8 cellular contexts compared by ENCODE assay signal in genomic region chr3:3998140-3998977, GRCh38.
DNase-seq lines count a peak whose midpoint lies in the region; ATAC-seq and TF ChIP-seq lines count a peak whose summit lies in the region.

No MANE protein-coding gene starts in this region.

- H3K27me3 ChIP-seq in WERI-Rb-1 (ENCODE audit: insufficient read depth, low read depth, severe bottlenecking) (no peaks in the 10 kb centered on the region), tibial artery (no peaks in the 10 kb centered on the region)

- ATAC-seq in HG03469 (IDR thresholded peaks at IDR 0.05; ENCODE audit: unreplicated experiment), result no peak

- H3K36me3 ChIP-seq in WERI-Rb-1, result no peaks in the 10 kb centered on the region
- no peaks in the 10 kb centered on the region for H3K36me3 ChIP-seq in tibial artery

- H3K4me3 ChIP-seq in HFF-Myc (replicated peaks; ENCODE audit: low read depth, low read length), result no peak overlapping the region
- no peak overlapping the region for H3K4me3 ChIP-seq in WERI-Rb-1 (ENCODE audit: low read depth, low read length)
- no peak overlapping the region for H3K4me3 ChIP-seq in tibial artery

- TF ChIP-seq CTCF in GM12873 (IDR thresholded peaks at IDR 0.05; ENCODE audit: insufficient read depth, low read depth, low read length, missing control alignments), result peak; percentile 75
- peak; percentile 13 for TF ChIP-seq CTCF in HFF-Myc (IDR thresholded peaks at IDR 0.05; ENCODE audit: low read depth, low read length, missing control alignments)
- peak; percentile 70 for TF ChIP-seq CTCF in WERI-Rb-1 (IDR thresholded peaks at IDR 0.05; ENCODE audit: low read depth, low read length)
- TF ChIP-seq CTCF in tibial artery (IDR thresholded peaks at IDR 0.05), result peak in 1 of 2 experiments; percentile 28

- H3K9me3 ChIP-seq in WERI-Rb-1 (ENCODE audit: severe bottlenecking), result no peaks in the 10 kb centered on the region
- H3K9me3 ChIP-seq in tibial artery, result peaks cover 0 to 11% (median 3%) of the 10 kb centered on the region in 3 donors

- intact Hi-C loops in tibial artery (cut with DNase I; ENCODE audit: low total_unique reads), result no loop called here

- DNase-seq in AML-193 (lab: John Stamatoyannopoulos, UW), result peak; percentile 59 to 71
- DNase-seq in HFF-Myc (ENCODE audit: extremely low read depth, low read depth), result no peak
- peak; percentile 54 for DNase-seq in MV-4-11 (lab: John Stamatoyannopoulos, UW)
- DNase-seq in WERI-Rb-1, result peak; percentile 57
- peak; percentile 31 for DNase-seq in iris pigment epithelial cell (ENCODE audit: low read depth)
- no peak for DNase-seq in tibial artery

- no peak overlapping the region for H3K27ac ChIP-seq in WERI-Rb-1
- H3K27ac ChIP-seq in tibial artery, result no peak overlapping the region

- no peaks in the 10 kb centered on the region for H3K4me1 ChIP-seq in tibial artery

Comparison
In these comparisons a context has a peak if more than half of its experiments do, and no peak if none do; other contexts are left out.
1. DNase-seq: peak in AML-193 (2 of 2), MV-4-11 (single experiment), WERI-Rb-1 (single experiment) and iris pigment epithelial cell (single experiment); none in HFF-Myc (single experiment) and tibial artery (0 of 2).